Comparison of ENCODE assay signal across 8 cellular contexts in the genomic region with DNA sequence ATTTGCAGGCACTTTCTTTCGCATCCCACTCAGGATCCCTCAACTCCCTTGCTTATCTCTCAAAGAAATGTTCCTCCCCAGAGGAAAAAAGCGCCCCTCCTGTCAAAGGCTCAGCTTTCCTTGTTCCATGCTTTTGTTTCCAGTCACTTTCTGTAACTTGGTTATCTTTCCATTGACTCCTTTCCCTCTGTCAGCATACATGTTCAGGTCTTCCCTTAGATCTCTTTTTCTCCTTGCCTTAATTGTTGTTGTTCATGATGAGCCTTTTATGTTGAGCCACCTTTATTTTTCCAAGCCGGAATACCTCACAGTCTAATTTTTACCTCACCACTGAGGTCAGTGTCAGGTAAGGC. TPM values are rescaled to one million over a fixed set of nuclear protein-coding genes. Genes with fewer than 3 reads are reported as not detected.
DNase-seq lines count a peak whose midpoint lies in the region; ATAC-seq, FAIRE-seq and TF ChIP-seq lines count a peak whose summit lies in the region.

No MANE protein-coding gene starts in this region.

- TF ChIP-seq CTCF in heart left ventricle (IDR thresholded peaks at IDR 0.05): no peak
- TF ChIP-seq CTCF in GM12878 (IDR thresholded peaks at IDR 0.05 in 2 of 3, conservative IDR thresholded peaks at IDR 0.05 in 1 of 3; ENCODE audit: control insufficient read depth in 2 of 3, extremely low read depth in 1 of 3, insufficient read depth in 1 of 3, low read depth in 3 of 3, low read length in 3 of 3): no peak
- no peak for TF ChIP-seq CTCF in upper lobe of right lung (IDR thresholded peaks at IDR 0.05)

- peak overlapping the region; percentile 82 for H2AFZ ChIP-seq in GM12878 (ENCODE audit: control insufficient read depth, low read depth, low read length)

- H4K20me1 ChIP-seq in GM12878 (ENCODE audit: control insufficient read depth, insufficient read depth): no peaks in the 10 kb centered on the region

- intact Hi-C loops in heart left ventricle (cut with DNase I) (loop anchor here in 4 of 10 donors (5.0 to 10.0 kb wide), 4 partner anchors 37 to 169 kb away; a partner anchor contains a TSS), left cardiac atrium (cut with DNase I) (no loop called here), GM12878 (cut with micrococcal nuclease; ENCODE audit: unreplicated experiment) (no loop called here), upper lobe of right lung (cut with DNase I) (no loop called here)

- TF ChIP-seq RAD21 in GM12878 (IDR thresholded peaks at IDR 0.05; ENCODE audit: insufficient read depth, low read depth, low read length): no peak

- SMC1A ChIA-PET in GM12878 (lab: Charles Lee; ENCODE audit: uncharacterized antibody, unreplicated experiment): interaction anchor here (1.0 kb wide), 1 partner anchor 15 kb away, joined by 3 read pairs; no protein-coding TSS in a partner anchor

- TF ChIP-seq POLR2A in heart left ventricle (IDR thresholded peaks at IDR 0.05): no peak
- TF ChIP-seq POLR2A in GM12878 (IDR thresholded peaks at IDR 0.05; ENCODE audit: low read depth, low read length): no peak

- WGBS in heart left ventricle, 4 donors: 7 to 22% (median 12%) methylated on average over 3 of the region's 3 CpGs
- WGBS in GM12878 (ENCODE audit: insufficient coverage, insufficient replicate concordance, low lambda C conversion rate, missing lambda C conversion rate): 61% methylated on average over 3 of the region's 3 CpGs

- ATAC-seq in heart left ventricle: no peak
- ATAC-seq in left cardiac atrium: no peak
- ATAC-seq in GM12878: no peak
- no peak for ATAC-seq in upper lobe of right lung
- no peak for ATAC-seq in GM21529 (IDR thresholded peaks at IDR 0.05; ENCODE audit: unreplicated experiment)

- peaks cover 0 to 28% (median 19%) of the 10 kb centered on the region in 12 donors for H3K4me1 ChIP-seq in heart left ventricle
- H3K4me1 ChIP-seq in GM12878 (ENCODE audit: control insufficient read depth, insufficient read depth, low read length): no peaks in the 10 kb centered on the region
- peaks cover 17% of the 10 kb centered on the region for H3K4me1 ChIP-seq in upper lobe of right lung

- H3K4me3 ChIP-seq in heart left ventricle (peak overlapping the region; percentile 21 to 74 (median 62)), GM12878 (peak overlapping the region; percentile 68), upper lobe of right lung (peak overlapping the region; percentile 75)

- peak overlapping the region; percentile 70 for H3K9ac ChIP-seq in GM12878 (ENCODE audit: control insufficient read depth, insufficient read depth, low read length)

- peaks cover 11% of the 10 kb centered on the region for H3K79me2 ChIP-seq in GM12878 (ENCODE audit: control insufficient read depth, insufficient read depth, low read length)

- no peaks in the 10 kb centered on the region for H3K27me3 ChIP-seq in heart left ventricle
- H3K27me3 ChIP-seq in GM12878 (replicated peaks in 1 of 2; ENCODE audit: control insufficient read depth in 2 of 2, insufficient read depth in 2 of 2, low read length in 1 of 2): no peaks in the 10 kb centered on the region
- no peaks in the 10 kb centered on the region for H3K27me3 ChIP-seq in upper lobe of right lung

- H3K27ac ChIP-seq in heart left ventricle (peak overlapping the region in 6 of 12 donors; percentile 1 to 75 (median 69)), GM12878 (ENCODE audit: control insufficient read depth, insufficient read depth) (no peak overlapping the region; the same call in 1 of the 2 replicates), upper lobe of right lung (peak overlapping the region; percentile 59)

- H3K9me3 ChIP-seq in heart left ventricle (no peaks in the 10 kb centered on the region), GM12878 (replicated peaks; ENCODE audit: control insufficient read depth, insufficient read depth, low read length) (no peaks in the 10 kb centered on the region), upper lobe of right lung (no peaks in the 10 kb centered on the region)

- RAD21 ChIA-PET in GM12878 (lab: Charles Lee; ENCODE audit: unreplicated experiment): interaction anchor here (1.1 to 1.8 kb wide), 3 partner anchors 94 to 240 kb away, joined by 3 to 5 read pairs (median 4); a partner anchor contains a TSS

- POLR2A ChIA-PET in GM12878 (lab: Charles Lee): no interaction called here

- in situ Hi-C loops in GM12878 (cut with MboI): no loop called here

- DNase-seq in heart left ventricle (no peak), left cardiac atrium (no peak), GM12878 (ENCODE audit: low read depth, low spot score) (no peak), medulla oblongata (ENCODE audit: extremely low spot score) (peak; percentile 11), upper lobe of right lung (no peak), middle frontal gyrus (ENCODE audit: extremely low spot score, low spot score) (no peak), nucleus accumbens (lab: John Stamatoyannopoulos, UW) (no peak)

- H3K4me2 ChIP-seq in GM12878 (ENCODE audit: control insufficient read depth, insufficient read depth): peak overlapping the region; percentile 79

- TF ChIP-seq EP300 in GM12878 (IDR thresholded peaks at IDR 0.05; ENCODE audit: borderline replicate concordance in 1 of 2, control insufficient read depth in 1 of 2, low read depth in 2 of 2, low read length in 2 of 2): no peak

- CTCF ChIA-PET in GM12878 (lab: Yijun Ruan, JAX): interaction anchor here (1.6 to 2.0 kb wide), 2 partner anchors 94 to 167 kb away, joined by 4 read pairs; a partner anchor contains a TSS

- no TSS peak for BruUV-seq in GM12878 (replicated peaks; lab: Mats Ljungman, UMichigan)

- peaks cover 0 to 15% (median 8%) of the 10 kb centered on the region in 9 donors for H3K36me3 ChIP-seq in heart left ventricle
- 0 out of 4 replicates have a peak, but pooled peaks cover 0 to 3% of the 10 kb centered on the region in 2 experiments for H3K36me3 ChIP-seq in GM12878 (ENCODE audit: control insufficient read depth in 2 of 2, insufficient read depth in 2 of 2, low read length in 1 of 2)
- no peaks in the 10 kb centered on the region for H3K36me3 ChIP-seq in upper lobe of right lung

- FAIRE-seq in GM12878 (lab: Jason Lieb, UNC): no peak

TF ChIP-seq in GM12878, 131 proteins besides CTCF, POLR2A, EP300 and RAD21 (continues in another document):
- TF ChIP-seq FOXK2 (IDR thresholded peaks at IDR 0.05) (no peak), ZSCAN29 (IDR thresholded peaks at IDR 0.05) (no peak), RAD51 (IDR thresholded peaks at IDR 0.05) (no peak), ZNF24 (IDR thresholded peaks at IDR 0.05) (no peak), WRNIP1 (IDR thresholded peaks at IDR 0.05; ENCODE audit: borderline replicate concordance, low read depth, low read length) (no peak), ZNF384 (IDR thresholded peaks at IDR 0.05; ENCODE audit: borderline replicate concordance, low read depth, low read length) (no peak), POLR2AphosphoS5 (IDR thresholded peaks at IDR 0.05; ENCODE audit: low read length) (no peak), STAT3 (IDR thresholded peaks at IDR 0.05; ENCODE audit: low read depth, low read length) (no peak), SMARCA5 (IDR thresholded peaks at IDR 0.05) (no peak), KAT2A (conservative IDR thresholded peaks at IDR 0.05; ENCODE audit: control insufficient read depth, low read depth, low read length) (no peak), SREBF1 (IDR thresholded peaks at IDR 0.05; ENCODE audit: low read length) (no peak), HCFC1 (IDR thresholded peaks at IDR 0.05; ENCODE audit: low read length) (no peak)
- TF ChIP-seq, protein P1, sequence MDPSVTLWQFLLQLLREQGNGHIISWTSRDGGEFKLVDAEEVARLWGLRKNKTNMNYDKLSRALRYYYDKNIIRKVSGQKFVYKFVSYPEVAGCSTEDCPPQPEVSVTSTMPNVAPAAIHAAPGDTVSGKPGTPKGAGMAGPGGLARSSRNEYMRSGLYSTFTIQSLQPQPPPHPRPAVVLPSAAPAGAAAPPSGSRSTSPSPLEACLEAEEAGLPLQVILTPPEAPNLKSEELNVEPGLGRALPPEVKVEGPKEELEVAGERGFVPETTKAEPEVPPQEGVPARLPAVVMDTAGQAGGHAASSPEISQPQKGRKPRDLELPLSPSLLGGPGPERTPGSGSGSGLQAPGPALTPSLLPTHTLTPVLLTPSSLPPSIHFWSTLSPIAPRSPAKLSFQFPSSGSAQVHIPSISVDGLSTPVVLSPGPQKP (IDR thresholded peaks at IDR 0.05; ENCODE audit: low read depth, low read length): no peak
- TF ChIP-seq, protein P2, sequence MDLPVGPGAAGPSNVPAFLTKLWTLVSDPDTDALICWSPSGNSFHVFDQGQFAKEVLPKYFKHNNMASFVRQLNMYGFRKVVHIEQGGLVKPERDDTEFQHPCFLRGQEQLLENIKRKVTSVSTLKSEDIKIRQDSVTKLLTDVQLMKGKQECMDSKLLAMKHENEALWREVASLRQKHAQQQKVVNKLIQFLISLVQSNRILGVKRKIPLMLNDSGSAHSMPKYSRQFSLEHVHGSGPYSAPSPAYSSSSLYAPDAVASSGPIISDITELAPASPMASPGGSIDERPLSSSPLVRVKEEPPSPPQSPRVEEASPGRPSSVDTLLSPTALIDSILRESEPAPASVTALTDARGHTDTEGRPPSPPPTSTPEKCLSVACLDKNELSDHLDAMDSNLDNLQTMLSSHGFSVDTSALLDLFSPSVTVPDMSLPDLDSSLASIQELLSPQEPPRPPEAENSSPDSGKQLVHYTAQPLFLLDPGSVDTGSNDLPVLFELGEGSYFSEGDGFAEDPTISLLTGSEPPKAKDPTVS (IDR thresholded peaks at IDR 0.05; ENCODE audit: low read depth, low read length): no peak

RNA-seq across cellular contexts. Expression of a gene that starts 46.5 kb away (rescaled TPM):
- total RNA-seq in heart left ventricle (10 to 100 TPM in 8 of 9 donors, 1 to 10 TPM in 1; 5.9 to 61.8 (median 18.5) TPM), left cardiac atrium (10 to 100 TPM; 28.6 to 84.9 TPM), GM12878 (2014; rRNA removed) (not detected in 2 replicates), GM12878 (2014; rRNA removed; fragmentation: Illumina TruSeq; extraction: Trizol) (not detected in 2 replicates), GM12878 (2021) (0.10 and 0.11 TPM in 2 replicates), upper lobe of right lung (56.5 TPM)
- polyA plus RNA-seq in heart left ventricle (1 to 10 TPM; 5.2 to 9.8 TPM), GM12878 (2011; rRNA removed) (not detected in 2 replicates), GM12878 (2014; fragmentation: Illumina TruSeq; extraction: Trizol) (not detected in 2 replicates), GM12878 (2014; fragmentation: Nextera tagmentation; extraction: Ambion mirVana) (not detected), GM12878 (2014; rRNA removed) (not detected in 2 replicates), GM12878 (2016; fragmentation: Nextera tagmentation; extraction: Ambion mirVana) (not detected)
- not detected in 2 replicates for total RNA-seq in GM12878 (2013; cell fraction: nucleolus; rRNA removed)
- polyA plus RNA-seq in GM12878 (2011; ENCODE audit: low read depth): not detected
- polyA plus RNA-seq in GM12878 (2011; cell fraction: cytosol; rRNA removed): not detected in 2 replicates
- not detected in 2 replicates for polyA plus RNA-seq in GM12878 (2011; cell fraction: nucleus; rRNA removed)
- not detected in 2 replicates for polyA plus RNA-seq in GM12878 (2012)
- polyA minus RNA-seq in GM12878 (2011; rRNA and poly(A)+ RNA removed): not detected in 2 replicates
- polyA minus RNA-seq in GM12878 (2011; cell fraction: cytosol; rRNA and poly(A)+ RNA removed): not detected in 2 replicates
- polyA minus RNA-seq in GM12878 (2011; cell fraction: nucleus; rRNA and poly(A)+ RNA removed): not detected in 2 replicates

Comparison
In these comparisons a context has a peak if more than half of its experiments do, and no peak if none do; other contexts are left out.
1. RNA of a gene that starts 46.5 kb away (total RNA-seq): 28.6 to 84.9 TPM in left cardiac atrium, 56.5 TPM in upper lobe of right lung (single experiment) and 5.9 to 61.8 TPM in heart left ventricle; 0.10 to 0.11 TPM in GM12878; every median in the first group is over 4 times any median in the second.
2. Peak in every context shown above with its lines, with median percentiles within 50 percentile points of each other: H3K4me3 ChIP-seq.